ENCODE assay signal across 10 cellular contexts in the genomic region with DNA sequence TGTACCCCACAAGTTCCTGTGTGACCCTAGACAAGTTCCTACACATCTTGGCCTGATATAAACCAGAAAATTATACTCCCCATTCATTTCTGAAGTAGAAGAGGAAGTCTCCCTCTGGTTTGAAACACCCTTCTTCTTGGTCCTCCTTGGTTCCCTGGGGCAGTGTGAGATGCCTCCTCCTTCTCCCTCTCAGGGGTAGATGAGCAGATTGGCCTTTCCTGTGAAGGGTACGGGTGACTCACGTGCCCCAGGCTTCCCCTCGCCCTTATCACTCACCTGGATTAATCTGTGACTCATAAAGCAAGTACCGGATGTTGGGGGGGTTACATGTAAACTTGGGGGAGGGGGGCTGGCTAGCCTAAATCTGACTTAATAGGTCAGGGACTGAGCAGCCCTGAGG. TPM values are rescaled to one million over a fixed set of nuclear protein-coding genes. Genes with fewer than 3 reads are reported as not detected.
DNase-seq lines count a peak whose midpoint lies in the region; ATAC-seq and TF ChIP-seq lines count a peak whose summit lies in the region.
"Had no signal": no experiment of that assay in that cellular context is flagged by ENCODE, and none has a peak within 500 bp of the region (broad histone marks: within the 10 kb centered on the region; RNA-seq: fewer than 3 reads in every experiment).

No MANE protein-coding gene starts in this region.

- DNase-seq in NCI-H82 (lab: John Stamatoyannopoulos, UW) (peak; percentile 41), NCI-H82 treated with DMSO at 0.1 percent for 48 hours (lab: John Stamatoyannopoulos, UW; ENCODE audit: unreplicated experiment) (no peak), endothelial cell (ENCODE audit: low spot score) (no peak), ovary (no peak)
- peak; percentile 31 for DNase-seq in stimulated activated naive B cell treated with anti-CD40 and anti-IgM and Interleukin-4, amounts not matched to agents 10 μg/mL and 1 μg/mL and 100 μg/mL, for 72 hours
- DNase-seq: naive B cell had no signal

- H3K4me1 Mint-ChIP-seq in endothelial cell (ENCODE audit: unreplicated experiment), result peaks cover 10% of the 10 kb centered on the region
- H3K4me1 Mint-ChIP-seq in stimulated activated naive B cell treated with anti-CD40 and anti-IgM and Interleukin-4, amounts not matched to agents 10 μg/mL and 1 μg/mL and 100 μg/mL, for 72 hours, result peaks cover 11 to 18% of the 10 kb centered on the region in 2 donors

- peak; percentile 92 to 93 for ATAC-seq in activated CD4-positive, CD25-positive, alpha-beta regulatory T cell treated with anti-CD3 and anti-CD28 coated beads, Interleukin-2, amount 50 U/mL, for 24 hours
- peak; percentile 89 to 95 for ATAC-seq in stimulated activated naive B cell treated with anti-CD40 and anti-IgM and Interleukin-4, amounts not matched to agents 10 μg/mL and 1 μg/mL and 100 μg/mL, for 72 hours (replicated peaks)
- ATAC-seq in GM18870 (IDR thresholded peaks at IDR 0.05; ENCODE audit: unreplicated experiment) (no peak), GM21737 (IDR thresholded peaks at IDR 0.05; ENCODE audit: unreplicated experiment) (no peak)

- H3K9me3 ChIP-seq in ovary, result no peaks in the 10 kb centered on the region

- no peaks in the 10 kb centered on the region for H3K36me3 ChIP-seq in ovary

- H3K36me3 Mint-ChIP-seq in endothelial cell (ENCODE audit: low read depth, unreplicated experiment), result peaks cover 20% of the 10 kb centered on the region
- peaks cover 15 to 21% of the 10 kb centered on the region in 2 donors for H3K36me3 Mint-ChIP-seq in stimulated activated naive B cell treated with anti-CD40 and anti-IgM and Interleukin-4, amounts not matched to agents 10 μg/mL and 1 μg/mL and 100 μg/mL, for 72 hours
- H3K36me3 Mint-ChIP-seq: naive B cell had no signal

- no peak overlapping the region for H3K27ac ChIP-seq in ovary

- peaks cover 10% of the 10 kb centered on the region for H3K27me3 Mint-ChIP-seq in endothelial cell (ENCODE audit: unreplicated experiment)
- H3K27me3 Mint-ChIP-seq in stimulated activated naive B cell treated with anti-CD40 and anti-IgM and Interleukin-4, amounts not matched to agents 10 μg/mL and 1 μg/mL and 100 μg/mL, for 72 hours, result no peaks in the 10 kb centered on the region
- H3K27me3 Mint-ChIP-seq: naive B cell had no signal

- H3K9me3 Mint-ChIP-seq in endothelial cell (ENCODE audit: unreplicated experiment), result no peaks in the 10 kb centered on the region
- no peaks in the 10 kb centered on the region for H3K9me3 Mint-ChIP-seq in stimulated activated naive B cell treated with anti-CD40 and anti-IgM and Interleukin-4, amounts not matched to agents 10 μg/mL and 1 μg/mL and 100 μg/mL, for 72 hours
- H3K9me3 Mint-ChIP-seq: naive B cell had no signal

- no peak for TF ChIP-seq EP300 in ovary (IDR thresholded peaks at IDR 0.05)

- no peaks in the 10 kb centered on the region for H3K4me1 ChIP-seq in ovary (ENCODE audit: insufficient read depth)

- no peak overlapping the region for H3K4me3 Mint-ChIP-seq in endothelial cell (ENCODE audit: unreplicated experiment)
- peak overlapping the region in 1 of 2 donors; percentile 17 for H3K4me3 Mint-ChIP-seq in stimulated activated naive B cell treated with anti-CD40 and anti-IgM and Interleukin-4, amounts not matched to agents 10 μg/mL and 1 μg/mL and 100 μg/mL, for 72 hours
- H3K4me3 Mint-ChIP-seq: naive B cell had no signal

- no peak for TF ChIP-seq POLR2A in ovary (IDR thresholded peaks at IDR 0.05)

- H3K4me3 ChIP-seq in ovary, result no peak overlapping the region

- H3K27me3 ChIP-seq in ovary, result no peaks in the 10 kb centered on the region

- intact Hi-C loops in ovary (cut with DNase I), result no loop called here

- no peak for TF ChIP-seq CTCF in endothelial cell (IDR thresholded peaks at IDR 0.05; ENCODE audit: unreplicated experiment)
- TF ChIP-seq CTCF in ovary (IDR thresholded peaks at IDR 0.05), result no peak

- peak overlapping the region; percentile 43 for H3K27ac Mint-ChIP-seq in endothelial cell (ENCODE audit: unreplicated experiment)
- H3K27ac Mint-ChIP-seq in stimulated activated naive B cell treated with anti-CD40 and anti-IgM and Interleukin-4, amounts not matched to agents 10 μg/mL and 1 μg/mL and 100 μg/mL, for 72 hours, result peak overlapping the region; percentile 77

- 28 to 44% (median 32%) methylated on average over 4 of the region's 4 CpGs for WGBS in ovary, 3 donors

RNA-seq across cellular contexts. Expression of gene AQP3, which starts 11.1 kb away (rescaled TPM):
- total RNA-seq in endothelial cell (ENCODE audit: unreplicated experiment) (6.0 TPM), ovary (10 to 100 TPM in 3 of 7 donors, 1 to 10 TPM in 4; 7.4 to 47.2 (median 9.9) TPM)
- 1 to 10 TPM; 5.6 to 6.6 TPM for polyA plus RNA-seq in ovary
- total RNA-seq: SK-MEL-5 had no signal

RNA-seq across cellular contexts. Expression of gene NOL6, which starts 15.3 kb away (rescaled TPM):
- total RNA-seq in endothelial cell (ENCODE audit: unreplicated experiment), result 22.6 TPM
- 10 to 100 TPM; 11.7 to 50.5 (median 27.4) TPM for total RNA-seq in ovary
- 10 to 100 TPM; 14.5 to 17.6 TPM for polyA plus RNA-seq in ovary

RNA-seq across cellular contexts. Expression of gene AQP7, which starts 56.1 kb away (rescaled TPM):
- total RNA-seq in endothelial cell (ENCODE audit: unreplicated experiment) (0.64 TPM), ovary (1 to 10 TPM; 1.1 to 3.8 (median 2.2) TPM)
- 1 to 10 TPM; 2.0 to 3.2 TPM for polyA plus RNA-seq in ovary
- total RNA-seq: SK-MEL-5 had no signal

Comparison
In these comparisons a context has a peak if more than half of its experiments do, and no peak if none do; other contexts are left out.
1. DNase-seq: peak in NCI-H82 (single experiment) and stimulated activated naive B cell treated with anti-CD40 and anti-IgM and Interleukin-4, amounts not matched to agents 10 μg/mL and 1 μg/mL and 100 μg/mL, for 72 hours (single experiment); none in NCI-H82 treated with DMSO at 0.1 percent for 48 hours (single experiment), endothelial cell (single experiment) and ovary (0 of 5).
2. ATAC-seq: peak in activated CD4-positive, CD25-positive, alpha-beta regulatory T cell treated with anti-CD3 and anti-CD28 coated beads, Interleukin-2, amount 50 U/mL, for 24 hours (2 of 2) and stimulated activated naive B cell treated with anti-CD40 and anti-IgM and Interleukin-4, amounts not matched to agents 10 μg/mL and 1 μg/mL and 100 μg/mL, for 72 hours (2 of 2); none in GM18870 (single experiment) and GM21737 (single experiment).